Comparison of ENCODE assay signal across 8 cellular contexts in genomic region chr17:81601525-81602120, GRCh38. TPM values are rescaled to one million over a fixed set of nuclear protein-coding genes. Genes with fewer than 3 reads are reported as not detected.
DNase-seq lines count a peak whose midpoint lies in the region; ATAC-seq and TF ChIP-seq lines count a peak whose summit lies in the region.

No MANE protein-coding gene starts in this region.

- H3K9me3 ChIP-seq in T-helper 17 cell (ENCODE audit: control insufficient read depth, low read length, poor library complexity, severe bottlenecking) = no peaks in the 10 kb centered on the region

- peaks cover 3% of the 10 kb centered on the region for H3K36me3 Mint-ChIP-seq in T-helper 17 cell (ENCODE audit: low read depth)
- peaks cover 25% of the 10 kb centered on the region for H3K36me3 Mint-ChIP-seq in stimulated activated memory B cell treated with anti-CD40 and anti-IgM and Interleukin-4, amounts not matched to agents 10 μg/mL and 1 μg/mL and 100 μg/mL, for 72 hours

- no peak overlapping the region for H3K4me3 Mint-ChIP-seq in T-helper 17 cell
- no peak overlapping the region for H3K4me3 Mint-ChIP-seq in stimulated activated memory B cell treated with anti-CD40 and anti-IgM and Interleukin-4, amounts not matched to agents 10 μg/mL and 1 μg/mL and 100 μg/mL, for 72 hours

- DNase-seq in ACHN (peak; percentile 74), GM12865 (ENCODE audit: low read depth) (peak; percentile 79), NCI-H1930 (lab: John Stamatoyannopoulos, UW) (peak; percentile 11 to 50), T-helper 17 cell (peak in 1 of 3 donors; percentile 20), cerebellar cortex (ENCODE audit: low spot score) (peak; percentile 81), kidney tubule cell (ENCODE audit: low spot score) (peak; percentile 76), NCI-H128 (lab: John Stamatoyannopoulos, UW; ENCODE audit: unreplicated experiment) (no peak)

- no peak overlapping the region for H3K4me3 ChIP-seq in GM12865 (ENCODE audit: low read depth, low read length)

- H3K27me3 Mint-ChIP-seq in T-helper 17 cell = no peaks in the 10 kb centered on the region
- no peaks in the 10 kb centered on the region for H3K27me3 Mint-ChIP-seq in stimulated activated memory B cell treated with anti-CD40 and anti-IgM and Interleukin-4, amounts not matched to agents 10 μg/mL and 1 μg/mL and 100 μg/mL, for 72 hours

- peak overlapping the region; percentile 65 for H3K27ac Mint-ChIP-seq in T-helper 17 cell
- peak overlapping the region; percentile 52 for H3K27ac Mint-ChIP-seq in stimulated activated memory B cell treated with anti-CD40 and anti-IgM and Interleukin-4, amounts not matched to agents 10 μg/mL and 1 μg/mL and 100 μg/mL, for 72 hours

- in situ Hi-C loops in ACHN (cut with HindIII; ENCODE audit: low pct_ligation_motif_present, low pct_unique_long_range_greater_than_20kb, low sequenced_read_pairs) = no loop called here

- H3K9me3 Mint-ChIP-seq in stimulated activated memory B cell treated with anti-CD40 and anti-IgM and Interleukin-4, amounts not matched to agents 10 μg/mL and 1 μg/mL and 100 μg/mL, for 72 hours = no peaks in the 10 kb centered on the region

- ATAC-seq in T-helper 17 cell = peak; percentile 93
- ATAC-seq in stimulated activated memory B cell treated with anti-CD40 and anti-IgM and Interleukin-4, amounts not matched to agents 10 μg/mL and 1 μg/mL and 100 μg/mL, for 72 hours = peak; percentile 76

- TF ChIP-seq CTCF in GM12865 (IDR thresholded peaks at IDR 0.05; ENCODE audit: insufficient read depth, low read depth, low read length, missing control alignments) = peak; percentile 77

- peaks cover 12% of the 10 kb centered on the region for H3K4me1 Mint-ChIP-seq in T-helper 17 cell
- H3K4me1 Mint-ChIP-seq in stimulated activated memory B cell treated with anti-CD40 and anti-IgM and Interleukin-4, amounts not matched to agents 10 μg/mL and 1 μg/mL and 100 μg/mL, for 72 hours = peaks cover 22% of the 10 kb centered on the region

RNA-seq across cellular contexts. Expression of gene NPLOC4, which starts 35.3 kb away (rescaled TPM):
- total RNA-seq in T-helper 17 cell = 10 to 100 TPM; 76.0 to 84.1 TPM

RNA-seq across cellular contexts. Expression of gene TSPAN10, which starts 35.4 kb away (rescaled TPM):
- total RNA-seq in T-helper 17 cell = under 1 TPM in 1 of 2 donors, not detected in 1; 0.15 TPM

RNA-seq across cellular contexts. Expression of gene FAAP100, which starts 49.5 kb away (rescaled TPM):
- 10 to 100 TPM; 25.2 to 30.6 TPM for total RNA-seq in T-helper 17 cell

RNA-seq across cellular contexts. Expression of gene PDE6G, which starts 54.7 kb away (rescaled TPM):
- 1 to 10 TPM in 1 of 2 donors, under 1 TPM in 1; 0.50 to 2.2 TPM for total RNA-seq in T-helper 17 cell
